In genomic region chr1:205122489-205122882, GRCh38 we compare ENCODE assay signal across 8 cellular contexts. TPM values are rescaled to one million over a fixed set of nuclear protein-coding genes. Genes with fewer than 3 reads are reported as not detected.
DNase-seq lines count a peak whose midpoint lies in the region; ATAC-seq and TF ChIP-seq lines count a peak whose summit lies in the region.

No MANE protein-coding gene starts in this region.

- H3K9ac ChIP-seq in iPS-15b (ENCODE audit: low read depth, low read length) (peak overlapping the region; percentile 17), stomach smooth muscle (ENCODE audit: low read length in 2 of 2) (peak overlapping the region; percentile 93 to 99)

- H3K9me3 ChIP-seq in iPS-15b (ENCODE audit: control insufficient read depth, insufficient read depth, low read length), result no peaks in the 10 kb centered on the region
- H3K9me3 ChIP-seq in stomach smooth muscle (ENCODE audit: control insufficient read depth in 2 of 2, low read length in 2 of 2), result no peaks in the 10 kb centered on the region

- no peaks in the 10 kb centered on the region for H3K9me3 Mint-ChIP-seq in activated T-helper 1 cell treated with anti-CD3 and anti-CD28 coated beads, Interleukin-12 subunit alpha, Interleukin-12 subunit beta, Interleukin-2, Interleukin-4 antibody, amounts not matched to agents 30 ng/mL and 10 ng/mL and 1 ng/mL, durations not matched to agents 14 hours and 24 hours and 36 hours

- H3K36me3 Mint-ChIP-seq in activated T-helper 1 cell treated with anti-CD3 and anti-CD28 coated beads, Interleukin-12 subunit alpha, Interleukin-12 subunit beta, Interleukin-2, Interleukin-4 antibody, amounts not matched to agents 30 ng/mL and 10 ng/mL and 1 ng/mL, durations not matched to agents 14 hours and 24 hours and 36 hours (ENCODE audit: low read depth), result peaks cover 13% of the 10 kb centered on the region

- H3K4me1 ChIP-seq in iPS-15b (ENCODE audit: control insufficient read depth, insufficient read depth, low read length), result peaks cover 7% of the 10 kb centered on the region
- peaks cover 14% of the 10 kb centered on the region for H3K4me1 ChIP-seq in stomach smooth muscle (ENCODE audit: control insufficient read depth, insufficient read depth, low read length)

- CTCF ChIA-PET in BJ (lab: Yijun Ruan, JAX), result interaction anchor here (0.8 to 5.1 kb wide), 10 partner anchors 12 to 199 kb away, joined by 3 to 32 read pairs (median 4); partner anchors contain the start of gene NUAK2

- H3K27ac Mint-ChIP-seq in activated T-helper 1 cell treated with anti-CD3 and anti-CD28 coated beads, Interleukin-12 subunit alpha, Interleukin-12 subunit beta, Interleukin-2, Interleukin-4 antibody, amounts not matched to agents 30 ng/mL and 10 ng/mL and 1 ng/mL, durations not matched to agents 14 hours and 24 hours and 36 hours, result peak overlapping the region; percentile 98

- intact Hi-C loops in activated T-helper 1 cell treated with anti-CD3 and anti-CD28 coated beads, Interleukin-12 subunit alpha, Interleukin-12 subunit beta, Interleukin-2, Interleukin-4 antibody, amounts not matched to agents 30 ng/mL and 10 ng/mL and 1 ng/mL, durations not matched to agents 14 hours and 24 hours and 36 hours (cut with micrococcal nuclease), result loop anchor here (1.0 to 10.0 kb wide), 8 partner anchors 19 to 608 kb away; partner anchors contain the start of genes DSTYK and MDM4

- no peaks in the 10 kb centered on the region for H3K27me3 Mint-ChIP-seq in activated T-helper 1 cell treated with anti-CD3 and anti-CD28 coated beads, Interleukin-12 subunit alpha, Interleukin-12 subunit beta, Interleukin-2, Interleukin-4 antibody, amounts not matched to agents 30 ng/mL and 10 ng/mL and 1 ng/mL, durations not matched to agents 14 hours and 24 hours and 36 hours (ENCODE audit: insufficient read depth)

- H3K27me3 ChIP-seq in BJ (ENCODE audit: control insufficient read depth, insufficient read depth, low read length) (no peaks in the 10 kb centered on the region), iPS-15b (ENCODE audit: control insufficient read depth, insufficient read depth, low read length) (no peaks in the 10 kb centered on the region), stomach smooth muscle (ENCODE audit: control insufficient read depth in 1 of 2, insufficient read depth in 2 of 2, low read length in 2 of 2) (no peaks in the 10 kb centered on the region)

- no peaks in the 10 kb centered on the region for H3K36me3 ChIP-seq in BJ (ENCODE audit: control insufficient read depth, insufficient read depth, low read length)
- H3K36me3 ChIP-seq in iPS-15b (ENCODE audit: control insufficient read depth, insufficient read depth, low read length), result no peaks in the 10 kb centered on the region
- no peaks in the 10 kb centered on the region for H3K36me3 ChIP-seq in stomach smooth muscle (ENCODE audit: control insufficient read depth in 2 of 2, insufficient read depth in 2 of 2, low read length in 2 of 2)

- H3K27ac ChIP-seq in stomach smooth muscle (ENCODE audit: low read length), result peak overlapping the region; percentile 97

- H3K4me1 Mint-ChIP-seq in activated T-helper 1 cell treated with anti-CD3 and anti-CD28 coated beads, Interleukin-12 subunit alpha, Interleukin-12 subunit beta, Interleukin-2, Interleukin-4 antibody, amounts not matched to agents 30 ng/mL and 10 ng/mL and 1 ng/mL, durations not matched to agents 14 hours and 24 hours and 36 hours (ENCODE audit: low read depth), result peaks cover 39% of the 10 kb centered on the region

- no peak for DNase-seq in BJ (ENCODE audit: low read depth)
- no peak for DNase-seq in activated T-helper 1 cell treated with anti-CD3 and anti-CD28 coated beads, Interleukin-12 subunit alpha, Interleukin-12 subunit beta, Interleukin-2, Interleukin-4 antibody, amounts not matched to agents 30 ng/mL and 10 ng/mL and 1 ng/mL, durations not matched to agents 14 hours and 24 hours and 36 hours (ENCODE audit: low spot score)
- DNase-seq in NCI-H510A treated with DMSO at 0.1 percent for 48 hours (lab: John Stamatoyannopoulos, UW), result no peak
- DNase-seq in NCI-H1417 (lab: John Stamatoyannopoulos, UW), result no peak
- no peak for DNase-seq in NCI-H1436 treated with DMSO at 0.1 percent for 48 hours (lab: John Stamatoyannopoulos, UW)

- ATAC-seq in HG02759 (IDR thresholded peaks at IDR 0.05; ENCODE audit: unreplicated experiment), result peak; percentile 14

- H3K4me3 ChIP-seq in BJ (ENCODE audit: low read depth, low read length), result peak overlapping the region; percentile 76
- H3K4me3 ChIP-seq in iPS-15b (ENCODE audit: low read depth, low read length), result peak overlapping the region; percentile 96
- peak overlapping the region; percentile 94 to 100 for H3K4me3 ChIP-seq in stomach smooth muscle (ENCODE audit: low read length in 2 of 2)

- POLR2A ChIA-PET in BJ (lab: Charles Lee), result interaction anchor here (0.7 kb wide), 1 partner anchor 565 kb away, joined by 3 read pairs; no protein-coding TSS in a partner anchor

- no peak for TF ChIP-seq CTCF in BJ (IDR thresholded peaks at IDR 0.05; ENCODE audit: insufficient read depth, low read depth, low read length)

- peak overlapping the region; percentile 98 for H3K4me3 Mint-ChIP-seq in activated T-helper 1 cell treated with anti-CD3 and anti-CD28 coated beads, Interleukin-12 subunit alpha, Interleukin-12 subunit beta, Interleukin-2, Interleukin-4 antibody, amounts not matched to agents 30 ng/mL and 10 ng/mL and 1 ng/mL, durations not matched to agents 14 hours and 24 hours and 36 hours

RNA-seq across cellular contexts. Expression of gene RBBP5, which starts 0.7 kb away (rescaled TPM):
- polyA plus RNA-seq in BJ (2011; rRNA removed), result 6.4 and 10.8 TPM in 2 replicates
- polyA minus RNA-seq in BJ (2011; rRNA and poly(A)+ RNA removed), result 7.9 and 8.8 TPM in 2 replicates
- total RNA-seq in activated T-helper 1 cell treated with anti-CD3 and anti-CD28 coated beads, Interleukin-12 subunit alpha, Interleukin-12 subunit beta, Interleukin-2, Interleukin-4 antibody, amounts not matched to agents 30 ng/mL and 10 ng/mL and 1 ng/mL, durations not matched to agents 14 hours and 24 hours and 36 hours, result 21.5 and 24.7 TPM in 2 replicates

RNA-seq across cellular contexts. Expression of gene TMEM81, which starts 38.2 kb away (rescaled TPM):
- polyA plus RNA-seq in BJ (2011; rRNA removed), result 1.5 and 2.1 TPM in 2 replicates
- 2.6 and 3.1 TPM in 2 replicates for polyA minus RNA-seq in BJ (2011; rRNA and poly(A)+ RNA removed)
- total RNA-seq in activated T-helper 1 cell treated with anti-CD3 and anti-CD28 coated beads, Interleukin-12 subunit alpha, Interleukin-12 subunit beta, Interleukin-2, Interleukin-4 antibody, amounts not matched to agents 30 ng/mL and 10 ng/mL and 1 ng/mL, durations not matched to agents 14 hours and 24 hours and 36 hours, result 2.6 and 2.7 TPM in 2 replicates
